ENCODE assay signal across 1 cellular context in genomic region chr20:346033-346639, GRCh38.
TF ChIP-seq lines count a peak whose summit lies in the region.

No MANE protein-coding gene starts in this region.

TF ChIP-seq in WTC11, 78 proteins besides CTCF, POLR2A, EP300 and RAD21 (continued from another document):
- no peak for TF ChIP-seq AFF4 (CRISPR knock-in tag; IDR thresholded peaks at IDR 0.05; ENCODE audit: borderline replicate concordance)
- no peak for TF ChIP-seq ZNF317 (CRISPR knock-in tag; IDR thresholded peaks at IDR 0.05; ENCODE audit: borderline replicate concordance, low read depth)
- no peak for TF ChIP-seq MLX (CRISPR knock-in tag; IDR thresholded peaks at IDR 0.05)
- TF ChIP-seq ERG (CRISPR knock-in tag; IDR thresholded peaks at IDR 0.05), result no peak
- no peak for TF ChIP-seq NFYB (CRISPR knock-in tag; conservative IDR thresholded peaks at IDR 0.05; ENCODE audit: low read depth)
- no peak for TF ChIP-seq ARID4B (CRISPR knock-in tag; IDR thresholded peaks at IDR 0.05; ENCODE audit: borderline replicate concordance)
- no peak for TF ChIP-seq PRRX2 (CRISPR knock-in tag; IDR thresholded peaks at IDR 0.05)
- TF ChIP-seq OVOL2 (CRISPR knock-in tag; IDR thresholded peaks at IDR 0.05; ENCODE audit: borderline replicate concordance), result no peak
- no peak for TF ChIP-seq KAT7 (CRISPR knock-in tag; IDR thresholded peaks at IDR 0.05; ENCODE audit: borderline replicate concordance)
- TF ChIP-seq IRF1 (CRISPR knock-in tag; IDR thresholded peaks at IDR 0.05), result no peak
- TF ChIP-seq HMGA2 (CRISPR knock-in tag; IDR thresholded peaks at IDR 0.05), result no peak
- TF ChIP-seq ZBTB43 (CRISPR knock-in tag; IDR thresholded peaks at IDR 0.05), result no peak
